Comparison of ENCODE assay signal across 9 cellular contexts in genomic region chr19:34639491-34640085, GRCh38. TPM values are rescaled to one million over a fixed set of nuclear protein-coding genes. Genes with fewer than 3 reads are reported as not detected.
DNase-seq lines count a peak whose midpoint lies in the region; ATAC-seq and TF ChIP-seq lines count a peak whose summit lies in the region.
"Had no signal": no experiment of that assay in that cellular context is flagged by ENCODE, and none has a peak within 500 bp of the region (broad histone marks: within the 10 kb centered on the region; RNA-seq: fewer than 3 reads in every experiment).

No MANE protein-coding gene starts in this region.

- intact Hi-C loops in mucosa of descending colon (cut with DNase I, micrococcal nuclease): loop anchor here (5.0 kb wide), 1 partner anchor 73 kb away; no protein-coding TSS in a partner anchor

- CTCF ChIA-PET in AG04449 (lab: Yijun Ruan, JAX): interaction anchor here (0.8 to 6.3 kb wide), 9 partner anchors 9 to 94 kb away, joined by 3 to 81 read pairs (median 5); partner anchors contain the start of genes ZNF181 and ZNF302

- H3K9me3 Mint-ChIP-seq in effector memory CD8-positive, alpha-beta T cell: peaks cover 5 to 8% of the 10 kb centered on the region in 2 donors
- peaks cover 7% of the 10 kb centered on the region for H3K9me3 Mint-ChIP-seq in stimulated activated memory B cell treated with anti-CD40 and anti-IgM and Interleukin-4, amounts not matched to agents 10 μg/mL and 1 μg/mL and 100 μg/mL, for 72 hours

- TF ChIP-seq CTCF in AG04449 (IDR thresholded peaks at IDR 0.05; ENCODE audit: insufficient read depth, low read length, missing control alignments) (peak; percentile 61), GM20000 (IDR thresholded peaks at IDR 0.05; ENCODE audit: extremely low read depth, missing control alignments) (peak; percentile 79), mucosa of descending colon (IDR thresholded peaks at IDR 0.05) (peak; percentile 56)

- H3K4me3 Mint-ChIP-seq in effector memory CD8-positive, alpha-beta T cell: no peak overlapping the region
- no peak overlapping the region for H3K4me3 Mint-ChIP-seq in stimulated activated memory B cell treated with anti-CD40 and anti-IgM and Interleukin-4, amounts not matched to agents 10 μg/mL and 1 μg/mL and 100 μg/mL, for 72 hours

- H3K27ac Mint-ChIP-seq in effector memory CD8-positive, alpha-beta T cell: no peak overlapping the region
- H3K27ac Mint-ChIP-seq in stimulated activated memory B cell treated with anti-CD40 and anti-IgM and Interleukin-4, amounts not matched to agents 10 μg/mL and 1 μg/mL and 100 μg/mL, for 72 hours: no peak overlapping the region

- H3K36me3 Mint-ChIP-seq in effector memory CD8-positive, alpha-beta T cell (ENCODE audit: insufficient read depth): no peaks in the 10 kb centered on the region
- peaks cover 9% of the 10 kb centered on the region for H3K36me3 Mint-ChIP-seq in stimulated activated memory B cell treated with anti-CD40 and anti-IgM and Interleukin-4, amounts not matched to agents 10 μg/mL and 1 μg/mL and 100 μg/mL, for 72 hours

- H3K4me1 ChIP-seq in mucosa of descending colon (ENCODE audit: low read depth): no peaks in the 10 kb centered on the region

- H3K36me3 ChIP-seq in mucosa of descending colon (ENCODE audit: low read depth): no peaks in the 10 kb centered on the region

- POLR2A ChIA-PET in AG04449 (lab: Yijun Ruan, JAX): no interaction called here

- H3K27me3 Mint-ChIP-seq in effector memory CD8-positive, alpha-beta T cell: no peaks in the 10 kb centered on the region
- H3K27me3 Mint-ChIP-seq in stimulated activated memory B cell treated with anti-CD40 and anti-IgM and Interleukin-4, amounts not matched to agents 10 μg/mL and 1 μg/mL and 100 μg/mL, for 72 hours: no peaks in the 10 kb centered on the region

- H3K4me3 ChIP-seq in AG04449 (ENCODE audit: low read depth, low read length) (no peak overlapping the region), mucosa of descending colon (no peak overlapping the region)
- H3K4me3 ChIP-seq: skin epidermis had no signal

- peak; percentile 47 for ATAC-seq in effector memory CD8-positive, alpha-beta T cell (replicated peaks)
- ATAC-seq in mucosa of descending colon (peak; percentile 72), HG03025 (IDR thresholded peaks at IDR 0.05; ENCODE audit: low FRiP score, unreplicated experiment) (no peak)
- peak; percentile 66 for ATAC-seq in stimulated activated memory B cell treated with anti-CD40 and anti-IgM and Interleukin-4, amounts not matched to agents 10 μg/mL and 1 μg/mL and 100 μg/mL, for 72 hours

- no peaks in the 10 kb centered on the region for H3K4me1 Mint-ChIP-seq in effector memory CD8-positive, alpha-beta T cell (ENCODE audit: low read depth in 2 of 2)
- peaks cover 5% of the 10 kb centered on the region for H3K4me1 Mint-ChIP-seq in stimulated activated memory B cell treated with anti-CD40 and anti-IgM and Interleukin-4, amounts not matched to agents 10 μg/mL and 1 μg/mL and 100 μg/mL, for 72 hours

- H3K9me3 ChIP-seq in mucosa of descending colon: peaks cover 12% of the 10 kb centered on the region

- DNase-seq in AG04449 (ENCODE audit: low read depth, low spot score) (peak; percentile 10), GM20000 (ENCODE audit: low spot score) (peak; percentile 40), NCI-H345 treated with DMSO at 0.1 percent for 48 hours (lab: John Stamatoyannopoulos, UW; ENCODE audit: unreplicated experiment) (peak; percentile 91), mucosa of descending colon (peak in 1 of 3 donors; percentile 69)
- peak; percentile 61 to 64 for DNase-seq in activated CD4-positive, alpha-beta T cell treated with anti-CD3 and anti-CD28 coated beads for 4 hours
- DNase-seq in effector memory CD8-positive, alpha-beta T cell: peak; percentile 54 to 65 (median 60)

RNA-seq across cellular contexts. Expression of gene SCGB2B2, which starts 37.4 kb away (rescaled TPM):
- total RNA-seq in mucosa of descending colon: 1 to 10 TPM in 2 of 3 donors, under 1 TPM in 1; 0.24 to 1.3 (median 1.1) TPM

RNA-seq across cellular contexts. Expression of gene ZNF302, which starts 37.9 kb away (rescaled TPM):
- total RNA-seq in mucosa of descending colon: 10 to 100 TPM; 16.5 to 33.8 (median 20.0) TPM
